12 cellular contexts compared by ENCODE assay signal in the genomic region with DNA sequence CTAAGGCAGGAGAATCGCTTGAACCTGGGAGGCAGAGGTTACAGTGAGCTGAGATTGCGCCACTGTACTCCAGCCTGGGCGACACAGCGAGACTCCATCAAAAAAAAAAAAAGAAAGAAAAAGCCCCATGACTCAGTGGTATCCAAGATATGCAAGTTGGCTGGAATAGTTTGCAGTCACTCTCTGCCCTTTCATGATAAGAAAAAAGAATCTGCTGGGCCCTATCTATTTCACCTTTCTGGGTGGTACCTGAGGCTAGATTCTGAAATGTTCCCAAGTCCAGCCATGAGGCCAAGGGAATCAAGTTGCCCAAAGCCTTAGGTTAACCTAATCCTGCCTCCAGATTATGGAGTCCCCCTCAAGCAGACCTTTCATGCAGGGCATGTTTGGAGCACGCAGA. TPM values are rescaled to one million over a fixed set of nuclear protein-coding genes. Genes with fewer than 3 reads are reported as not detected.
"Had no signal": no experiment of that assay in that cellular context is flagged by ENCODE, and none has a peak within 500 bp of the region (broad histone marks: within the 10 kb centered on the region; RNA-seq: fewer than 3 reads in every experiment).

No MANE protein-coding gene starts in this region.

- H3K4me2 ChIP-seq: GM23338 had no signal

- H3K9me3 ChIP-seq: HAP-1 had no signal

- H3K9ac ChIP-seq: GM23248 had no signal

- H3K36me3 ChIP-seq: HAP-1 had no signal

- H3K4me3 ChIP-seq: GM23248, GM23338, HAP-1 had no signal

- FAIRE-seq: H1, H54 had no signal

- H3K27ac ChIP-seq: GM23248 had no signal

- ATAC-seq: GM23338, HCT116 had no signal

- H3K9me3 Mint-ChIP-seq: GM23338, H9, HFFc6 had no signal

- H3K4me3 Mint-ChIP-seq: GM23338, H9, HFFc6 had no signal

- H2AFZ ChIP-seq: GM23248, GM23338 had no signal

- DNase-seq: GM23248, GOT3, H7, H9, HCEC 1CT, HFFc6 had no signal

- H3K27ac Mint-ChIP-seq: GM23338, HFFc6 had no signal

RNA-seq across cellular contexts. Expression of gene NKX2-3, which starts 24.3 kb away (rescaled TPM):
- total RNA-seq: GM23248, GM23338, H1, H4, H7, H9, HFFc6 had no signal
- polyA plus RNA-seq: GM23248, GM23338, H1 had no signal
